24 cellular contexts compared by ENCODE assay signal in the genomic region with DNA sequence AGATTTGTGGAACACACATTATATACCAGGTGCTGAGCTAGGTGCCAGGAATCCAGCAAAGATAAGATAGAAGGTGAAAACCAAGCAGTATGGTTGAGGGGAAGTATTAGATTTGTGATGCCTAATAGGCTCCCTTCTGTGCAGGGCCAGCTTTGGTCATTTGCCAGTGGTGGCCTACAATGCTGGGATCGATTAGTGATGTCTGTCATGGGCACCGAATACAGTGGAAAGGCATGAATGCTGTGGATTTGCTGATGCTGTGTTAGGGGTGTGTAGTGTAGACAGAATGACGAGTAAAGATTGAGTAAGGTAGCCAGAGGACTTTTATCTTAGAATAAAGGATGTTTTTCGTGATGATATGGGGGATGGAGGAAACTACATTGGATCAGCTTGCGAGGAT.
"Had no signal": no experiment of that assay in that cellular context is flagged by ENCODE, and none has a peak within 500 bp of the region (broad histone marks: within the 10 kb centered on the region; RNA-seq: fewer than 3 reads in every experiment).

No MANE protein-coding gene starts in this region.

- H3K27ac ChIP-seq: cardiac muscle cell, heart right ventricle, left ventricle myocardium inferior, neutrophil, ovary, psoas muscle, right atrium auricular region, suprapubic skin, tibial nerve, VCaP had no signal

- H3K9me3 ChIP-seq: heart right ventricle, left ventricle myocardium inferior, neutrophil, ovary, psoas muscle, right atrium auricular region, suprapubic skin, tibial nerve had no signal

- H3K27me3 Mint-ChIP-seq: activated CD4-positive, alpha-beta memory T cell treated with anti-CD3 and anti-CD28 coated beads, Interleukin-2, amount 10 ng/mL, durations not matched to agents 7 days and 5 days; activated CD4-positive, alpha-beta T cell treated with anti-CD3 and anti-CD28 coated beads, Interleukin-2, amount 10 ng/mL, durations not matched to agents 24 days and 14 days; activated naive CD4-positive, alpha-beta T cell treated with anti-CD3 and anti-CD28 coated beads, Interleukin-2, amount 10 ng/mL, durations not matched to agents 7 days and 5 days; stimulated activated naive CD8-positive, alpha-beta T cell treated with anti-CD3 and anti-CD28 coated beads, Interleukin-15, amount 100 ng/mL, for 72 hours had no signal

- H3K9me3 Mint-ChIP-seq: activated CD4-positive, alpha-beta memory T cell treated with anti-CD3 and anti-CD28 coated beads, Interleukin-2, amount 10 ng/mL, durations not matched to agents 7 days and 5 days; activated CD4-positive, alpha-beta T cell treated with anti-CD3 and anti-CD28 coated beads, Interleukin-2, amount 10 ng/mL, durations not matched to agents 24 days and 14 days; activated naive CD4-positive, alpha-beta T cell treated with anti-CD3 and anti-CD28 coated beads, Interleukin-2, amount 10 ng/mL, durations not matched to agents 7 days and 5 days; nephron; stimulated activated naive CD8-positive, alpha-beta T cell treated with anti-CD3 and anti-CD28 coated beads, Interleukin-15, amount 100 ng/mL, for 72 hours; T-helper 2 cell treated with Interferon-gamma antibody and Interleukin-4, amounts not matched to agents 5 μg/mL and 100 μg/mL, for 36 hours had no signal

- H3K4me3 Mint-ChIP-seq: activated CD4-positive, alpha-beta memory T cell treated with anti-CD3 and anti-CD28 coated beads, Interleukin-2, amount 10 ng/mL, durations not matched to agents 7 days and 5 days; activated CD4-positive, alpha-beta T cell treated with anti-CD3 and anti-CD28 coated beads, Interleukin-2, amount 10 ng/mL, durations not matched to agents 24 days and 14 days; activated naive CD4-positive, alpha-beta T cell treated with anti-CD3 and anti-CD28 coated beads, Interleukin-2, amount 10 ng/mL, durations not matched to agents 7 days and 5 days; nephron; stimulated activated naive CD8-positive, alpha-beta T cell treated with anti-CD3 and anti-CD28 coated beads, Interleukin-15, amount 100 ng/mL, for 72 hours; T-helper 2 cell treated with Interferon-gamma antibody and Interleukin-4, amounts not matched to agents 5 μg/mL and 100 μg/mL, for 36 hours had no signal

- DNase-seq: activated CD4-positive, alpha-beta memory T cell treated with anti-CD3 and anti-CD28 coated beads, Interleukin-2, amount 10 ng/mL, durations not matched to agents 7 days and 5 days; activated CD4-positive, alpha-beta T cell treated with anti-CD3 and anti-CD28 coated beads, Interleukin-2, amount 10 ng/mL, durations not matched to agents 24 days and 14 days; activated effector memory CD4-positive, alpha-beta T cell treated with anti-CD3 and anti-CD28 coated beads, Interleukin-2, amount 50 U/mL, for 16 hours; activated naive CD4-positive, alpha-beta T cell treated with anti-CD3 and anti-CD28 coated beads, Interleukin-2, amount 10 ng/mL, durations not matched to agents 7 days and 5 days; activated T-cell treated with anti-CD3 and anti-CD28 coated beads for 4 hours; effector CD4-positive, alpha-beta T cell; erythroblast; foreskin fibroblast; heart right ventricle; left ventricle myocardium inferior; mammary epithelial cell; ovary; psoas muscle; stimulated activated CD4-positive, alpha-beta T cell treated with anti-CD3 and anti-CD28 coated beads, Interleukin-12 subunit alpha, Interleukin-12 subunit beta, amount 100 ng/mL, for 4 hours; stimulated activated naive CD8-positive, alpha-beta T cell treated with anti-CD3 and anti-CD28 coated beads, Interleukin-15, amount 100 ng/mL, for 72 hours had no signal

- H3K4me1 Mint-ChIP-seq: activated CD4-positive, alpha-beta T cell treated with anti-CD3 and anti-CD28 coated beads, Interleukin-2, amount 10 ng/mL, durations not matched to agents 24 days and 14 days; nephron had no signal

- H3K27ac Mint-ChIP-seq: activated CD4-positive, alpha-beta memory T cell treated with anti-CD3 and anti-CD28 coated beads, Interleukin-2, amount 10 ng/mL, durations not matched to agents 7 days and 5 days; activated CD4-positive, alpha-beta T cell treated with anti-CD3 and anti-CD28 coated beads, Interleukin-2, amount 10 ng/mL, durations not matched to agents 24 days and 14 days; activated naive CD4-positive, alpha-beta T cell treated with anti-CD3 and anti-CD28 coated beads, Interleukin-2, amount 10 ng/mL, durations not matched to agents 7 days and 5 days; stimulated activated naive CD8-positive, alpha-beta T cell treated with anti-CD3 and anti-CD28 coated beads, Interleukin-15, amount 100 ng/mL, for 72 hours; T-helper 2 cell treated with Interferon-gamma antibody and Interleukin-4, amounts not matched to agents 5 μg/mL and 100 μg/mL, for 36 hours had no signal

- H3K36me3 Mint-ChIP-seq: activated naive CD4-positive, alpha-beta T cell treated with anti-CD3 and anti-CD28 coated beads, Interleukin-2, amount 10 ng/mL, durations not matched to agents 7 days and 5 days had no signal

- H3K36me3 ChIP-seq: cardiac muscle cell, neutrophil, ovary, right atrium auricular region, suprapubic skin had no signal

- H3K4me1 ChIP-seq: psoas muscle, tibial nerve had no signal

- H3K27me3 ChIP-seq: cardiac muscle cell, heart right ventricle, neutrophil, ovary, right atrium auricular region, suprapubic skin, tibial nerve had no signal

- ATAC-seq: activated CD4-positive, CD25-positive, alpha-beta regulatory T cell treated with anti-CD3 and anti-CD28 coated beads, Interleukin-2, amount 50 U/mL, for 24 hours; heart right ventricle; psoas muscle; stimulated activated naive CD8-positive, alpha-beta T cell treated with anti-CD3 and anti-CD28 coated beads, Interleukin-15, amount 100 ng/mL, for 72 hours had no signal

- H3K4me3 ChIP-seq: cardiac muscle cell, heart right ventricle, left ventricle myocardium inferior, ovary, psoas muscle, right atrium auricular region, suprapubic skin, tibial nerve had no signal
